In genomic region chr22:26314171-26314570, GRCh38 we compare ENCODE assay signal across 10 cellular contexts.
"Had no signal": no experiment of that assay in that cellular context is flagged by ENCODE, and none has a peak within 500 bp of the region (broad histone marks: within the 10 kb centered on the region; RNA-seq: fewer than 3 reads in every experiment).

No MANE protein-coding gene starts in this region.

- FAIRE-seq: H54 had no signal

- H3K4me1 ChIP-seq: HAP-1 had no signal

- DNase-seq: GM23248, GOT3, H7, H9, HCEC 1CT, HFFc6 had no signal

- H3K9ac ChIP-seq: GM23248 had no signal

- H3K4me3 ChIP-seq: GM23248, GM23338, HAP-1 had no signal

- H3K9me3 ChIP-seq: HAP-1 had no signal

- ATAC-seq: GM23338, HCT116 had no signal

- H3K4me2 ChIP-seq: GM23338 had no signal

- H3K27ac ChIP-seq: GM23248 had no signal

- H3K36me3 ChIP-seq: HAP-1 had no signal

- H2AFZ ChIP-seq: GM23248, GM23338 had no signal
